Comparison of ENCODE assay signal across 8 cellular contexts in genomic region chr13:46181799-46182490, GRCh38. TPM values are rescaled to one million over a fixed set of nuclear protein-coding genes. Genes with fewer than 3 reads are reported as not detected.
DNase-seq lines count a peak whose midpoint lies in the region; ATAC-seq and TF ChIP-seq lines count a peak whose summit lies in the region.

LCP1 (minus strand) TSS chr13:46182177; CDS start chr13:46159662, 22,515 bp downstream.

- TF ChIP-seq CTCF in Calu3 (IDR thresholded peaks at IDR 0.05; ENCODE audit: unreplicated experiment): no peak
- no peak for TF ChIP-seq CTCF in gastrocnemius medialis (IDR thresholded peaks at IDR 0.05 in 4 of 5, conservative IDR thresholded peaks at IDR 0.05 in 1 of 5)

- peak within 1 kb of the TSS; percentile 84 for H3K27ac ChIP-seq in effector memory CD4-positive, alpha-beta T cell (ENCODE audit: insufficient read depth, low read length, poor library complexity, severe bottlenecking)
- peak within 1 kb of the TSS in 1 of 4 donors; percentile 14 for H3K27ac ChIP-seq in gastrocnemius medialis

- TF ChIP-seq POLR2A in gastrocnemius medialis (IDR thresholded peaks at IDR 0.05): peak; percentile 26 to 50

- DNase-seq in Calu3: peak; percentile 40
- DNase-seq in KG1 (lab: John Stamatoyannopoulos, UW): peak; percentile 73
- peak; percentile 74 to 82 (median 75) for DNase-seq in effector memory CD4-positive, alpha-beta T cell
- no peak for DNase-seq in gastrocnemius medialis
- no peak for DNase-seq in SK-N-DZ (ENCODE audit: low spot score)

- H3K9me3 ChIP-seq in effector memory CD4-positive, alpha-beta T cell (ENCODE audit: control insufficient read depth, low read length): no peaks in the 10 kb centered on the region
- H3K9me3 ChIP-seq in gastrocnemius medialis: no peaks in the 10 kb centered on the region

- CTCF ChIA-PET in Calu3 (lab: Charles Lee): no interaction called here

- no peaks in the 10 kb centered on the region for H3K27me3 Mint-ChIP-seq in Calu3 (ENCODE audit: unreplicated experiment)

- peak within 1 kb of the TSS; percentile 40 for H3K27ac Mint-ChIP-seq in Calu3 (ENCODE audit: unreplicated experiment)

- H3K4me1 Mint-ChIP-seq in Calu3 (ENCODE audit: low read depth, unreplicated experiment): peaks cover 17% of the 10 kb centered on the region

- H3K36me3 Mint-ChIP-seq in Calu3 (ENCODE audit: insufficient read depth, unreplicated experiment): peaks cover 11% of the 10 kb centered on the region

- peaks cover 5% of the 10 kb centered on the region for H3K36me3 ChIP-seq in effector memory CD4-positive, alpha-beta T cell (ENCODE audit: control insufficient read depth, insufficient read depth, low read length)
- no peaks in the 10 kb centered on the region for H3K36me3 ChIP-seq in gastrocnemius medialis

- H3K27me3 ChIP-seq in effector memory CD4-positive, alpha-beta T cell (replicated peaks; ENCODE audit: control insufficient read depth, insufficient read depth, low read length, poor library complexity, severe bottlenecking): no peaks in the 10 kb centered on the region
- no peaks in the 10 kb centered on the region for H3K27me3 ChIP-seq in gastrocnemius medialis

- TSS peak; percentile 57 for BruUV-seq in Calu3 (replicated peaks; lab: Mats Ljungman, UMichigan)

- no peaks in the 10 kb centered on the region for H3K9me3 Mint-ChIP-seq in Calu3 (ENCODE audit: low read depth, unreplicated experiment)

- H3K4me3 Mint-ChIP-seq in Calu3 (ENCODE audit: low read depth, unreplicated experiment): peak within 1 kb of the TSS; percentile 55

- peaks cover 38% of the 10 kb centered on the region for H3K4me1 ChIP-seq in effector memory CD4-positive, alpha-beta T cell (ENCODE audit: control insufficient read depth, insufficient read depth, low read length, poor library complexity, severe bottlenecking)
- H3K4me1 ChIP-seq in gastrocnemius medialis: no peaks in the 10 kb centered on the region

- H3K4me3 ChIP-seq in effector memory CD4-positive, alpha-beta T cell (ENCODE audit: insufficient read depth, low read depth, low read length, poor library complexity, severe bottlenecking): peak within 1 kb of the TSS; percentile 81
- peak within 1 kb of the TSS in 1 of 4 donors; percentile 30 for H3K4me3 ChIP-seq in gastrocnemius medialis

- ATAC-seq in GM21447 (IDR thresholded peaks at IDR 0.05; ENCODE audit: unreplicated experiment): peak; percentile 61
- peak; percentile 77 to 78 for ATAC-seq in activated CD4-positive, CD25-positive, alpha-beta regulatory T cell treated with anti-CD3 and anti-CD28 coated beads, Interleukin-2, amount 50 U/mL, for 24 hours
- ATAC-seq in gastrocnemius medialis: no peak
- ATAC-seq in SK-N-SH treated with all-trans-retinoic acid at 6 μM for 48 hours: no peak

- intact Hi-C loops in Calu3 (cut with micrococcal nuclease; ENCODE audit: unreplicated experiment): loop anchor here (2.0 kb wide), 1 partner anchor 25 kb away; no protein-coding TSS in a partner anchor
- intact Hi-C loops in gastrocnemius medialis (cut with DNase I; ENCODE audit: low total_unique reads): no loop called here

- in situ Hi-C loops in gastrocnemius medialis (cut with MboI; ENCODE audit: low sequenced_read_pairs in 4 of 4): no loop called here

TF ChIP-seq in SK-N-SH treated with all-trans-retinoic acid at 6 μM for 48 hours, 23 proteins besides CTCF, POLR2A, EP300 and RAD21:
- TF ChIP-seq POU6F1 (CRISPR knock-in tag; IDR thresholded peaks at IDR 0.05; ENCODE audit: borderline replicate concordance, low read depth): no peak

RNA-seq across cellular contexts. Expression of gene LCP1, which starts in this region (rescaled TPM):
- total RNA-seq in Calu3 (2022): 54.6 and 58.6 TPM in 2 replicates
- 10 to 100 TPM in 2 of 4 donors, 1 to 10 TPM in 2; 3.7 to 12.5 (median 10.1) TPM for total RNA-seq in gastrocnemius medialis
- polyA plus RNA-seq in SK-N-DZ (2014; cell fraction: cytosol; rRNA removed): 7.0 and 7.2 TPM in 2 replicates
- polyA plus RNA-seq in SK-N-DZ (2014; cell fraction: nucleus; rRNA removed): 2.6 and 5.3 TPM in 2 replicates

Comparison
In these comparisons a context has a peak if more than half of its experiments do, and no peak if none do; other contexts are left out.
1. DNase-seq: peak in Calu3 (single experiment), KG1 (single experiment) and effector memory CD4-positive, alpha-beta T cell (3 of 3); none in gastrocnemius medialis (0 of 2) and SK-N-DZ (single experiment).
2. ATAC-seq: peak in GM21447 (single experiment) and activated CD4-positive, CD25-positive, alpha-beta regulatory T cell treated with anti-CD3 and anti-CD28 coated beads, Interleukin-2, amount 50 U/mL, for 24 hours (2 of 2); none in gastrocnemius medialis (0 of 2) and SK-N-SH treated with all-trans-retinoic acid at 6 μM for 48 hours (single experiment).